In genomic region chr10:103983367-103983911, GRCh38 we compare ENCODE assay signal across 8 cellular contexts. TPM values are rescaled to one million over a fixed set of nuclear protein-coding genes. Genes with fewer than 3 reads are reported as not detected.
DNase-seq lines count a peak whose midpoint lies in the region; ATAC-seq and TF ChIP-seq lines count a peak whose summit lies in the region.

No MANE protein-coding gene starts in this region.

- no peaks in the 10 kb centered on the region for H3K36me3 ChIP-seq in colonic mucosa

- H3K9ac ChIP-seq in colonic mucosa (ENCODE audit: low read depth in 2 of 2, low read length in 2 of 2) = no peak overlapping the region

- TF ChIP-seq CTCF in GM12864 (IDR thresholded peaks at IDR 0.05; ENCODE audit: low read depth, low read length, missing control alignments) (no peak), colonic mucosa (IDR thresholded peaks at IDR 0.05) (no peak)

- H3K4me3 ChIP-seq in GM12864 (ENCODE audit: low read depth, low read length) (peak overlapping the region; percentile 0), colonic mucosa (no peak overlapping the region)

- no peaks in the 10 kb centered on the region for H3K4me1 ChIP-seq in colonic mucosa

- no peaks in the 10 kb centered on the region for H3K27me3 ChIP-seq in colonic mucosa

- no peak overlapping the region for H3K27ac ChIP-seq in colonic mucosa

- intact Hi-C loops in colonic mucosa (cut with DNase I) = no loop called here

- no peaks in the 10 kb centered on the region for H3K9me3 ChIP-seq in colonic mucosa

- peak; percentile 43 for DNase-seq in GM12864 (ENCODE audit: low read depth)
- peak; percentile 57 for DNase-seq in dermis blood vessel endothelial cell
- no peak for DNase-seq in NCI-H1417 (lab: John Stamatoyannopoulos, UW)
- no peak for DNase-seq in iPS-NIHi7 (ENCODE audit: extremely low spot score)
- no peak for DNase-seq in retina
- DNase-seq in colonic mucosa = no peak

- ATAC-seq in GM21367 (IDR thresholded peaks at IDR 0.05; ENCODE audit: unreplicated experiment) = peak; percentile 87
- ATAC-seq in HG03521 (IDR thresholded peaks at IDR 0.05; ENCODE audit: unreplicated experiment) = peak; percentile 65

RNA-seq across cellular contexts. Expression of gene SLK, which starts 16.5 kb away (rescaled TPM):
- total RNA-seq in dermis blood vessel endothelial cell (80.3 and 99.9 TPM in 2 replicates), colonic mucosa (10 to 100 TPM; 35.5 to 51.6 TPM)

Comparison
In these comparisons a context has a peak if more than half of its experiments do, and no peak if none do; other contexts are left out.
1. DNase-seq: peak in GM12864 (single experiment) and dermis blood vessel endothelial cell (single experiment); none in NCI-H1417 (0 of 3), iPS-NIHi7 (single experiment), retina (single experiment) and colonic mucosa (single experiment).